10 cellular contexts compared by ENCODE assay signal in genomic region chr11:17298302-17298701, GRCh38. TPM values are rescaled to one million over a fixed set of nuclear protein-coding genes. Genes with fewer than 3 reads are reported as not detected.
DNase-seq lines count a peak whose midpoint lies in the region; ATAC-seq and TF ChIP-seq lines count a peak whose summit lies in the region.
"Had no signal": no experiment of that assay in that cellular context is flagged by ENCODE, and none has a peak within 500 bp of the region (broad histone marks: within the 10 kb centered on the region; RNA-seq: fewer than 3 reads in every experiment).

No MANE protein-coding gene starts in this region.

- no peak overlapping the region for H2BK120ac ChIP-seq in IMR-90 (ENCODE audit: low read depth, low read length)

- no peak overlapping the region for H3K4ac ChIP-seq in IMR-90 (ENCODE audit: low read depth, low read length)

- WGBS in IMR-90 (ENCODE audit: extremely low coverage in 2 of 2, insufficient read length in 1 of 2), 2 experiments = no CpG with 5 or more reads among the region's 5 CpGs

- peaks cover 13% of the 10 kb centered on the region for H3K4me1 Mint-ChIP-seq in chondrocyte (ENCODE audit: low read depth)

- TF ChIP-seq CTCF in IMR-90 (conservative IDR thresholded peaks at IDR 0.05; ENCODE audit: low read depth, low read length) (no peak), chondrocyte (IDR thresholded peaks at IDR 0.05) (no peak)

- no peak overlapping the region for H3K4me3 ChIP-seq in IMR-90 (ENCODE audit: insufficient read depth, low read depth, low read length)

- H3K4me1 ChIP-seq in IMR-90 (ENCODE audit: control insufficient read depth, insufficient read depth, low read length) = peaks cover 3% of the 10 kb centered on the region

- H2AFZ ChIP-seq in IMR-90 (replicated peaks; ENCODE audit: low read length, poor library complexity) = no peak overlapping the region

- no peaks in the 10 kb centered on the region for H3K27me3 Mint-ChIP-seq in chondrocyte (ENCODE audit: low read depth)

- H3K56ac ChIP-seq in IMR-90 (ENCODE audit: extremely low read depth, insufficient read depth, low read length) = no peak overlapping the region

- H3K36me3 Mint-ChIP-seq in chondrocyte (ENCODE audit: low read depth) = peaks cover 10% of the 10 kb centered on the region

- intact Hi-C loops in IMR-90 (cut with micrococcal nuclease) (no loop called here), cardiac septum (cut with DNase I) (no loop called here)

- peaks cover 2% of the 10 kb centered on the region for H3K9me1 ChIP-seq in IMR-90 (ENCODE audit: insufficient read depth, low read length)

- in situ Hi-C loops in IMR-90 (cut with MboI; ENCODE audit: low sequenced_read_pairs) = no loop called here

- H4K8ac ChIP-seq in IMR-90 (ENCODE audit: low read depth in 2 of 2, low read length in 2 of 2) = no peak overlapping the region

- no peak overlapping the region for H3K4me2 ChIP-seq in IMR-90 (ENCODE audit: low read depth, low read length)

- no peak for TF ChIP-seq RAD21 in IMR-90 (IDR thresholded peaks at IDR 0.05; ENCODE audit: low read length)

- no peak for TF ChIP-seq POLR2A in IMR-90 (IDR thresholded peaks at IDR 0.05; ENCODE audit: low read depth, low read length)

- no peak overlapping the region for H3K14ac ChIP-seq in IMR-90 (replicated peaks; ENCODE audit: low read depth, low read length)

- dilution Hi-C loops in IMR-90 (cut with HindIII; ENCODE audit: low sequenced_read_pairs, unreplicated experiment) = no loop called here

- H4K5ac ChIP-seq in IMR-90 (ENCODE audit: low read depth, low read length) = no peak overlapping the region

- H2BK15ac ChIP-seq in IMR-90 (ENCODE audit: low read depth, low read length) = no peak overlapping the region

- no peak overlapping the region for H3K27ac Mint-ChIP-seq in chondrocyte (ENCODE audit: unreplicated experiment)

- POLR2A ChIA-PET in IMR-90 (lab: Charles Lee; ENCODE audit: unreplicated experiment) = no interaction called here

- no peak overlapping the region for H3K4me3 Mint-ChIP-seq in chondrocyte (ENCODE audit: unreplicated experiment)

- DNase-seq in activated CD4-positive, CD25-positive, alpha-beta regulatory T cell treated with anti-CD3 and anti-CD28 coated beads, Interleukin-2, amount 50 U/mL, for 72 hours = no peak
- DNase-seq in IMR-90 (peak; percentile 39), cardiac septum (ENCODE audit: low spot score) (no peak), chondrocyte (ENCODE audit: low spot score) (no peak)
- DNase-seq in stimulated activated CD4-positive, alpha-beta T cell treated with anti-CD3 and anti-CD28 coated beads, Interleukin-4, amount 100 ng/mL, for 24 hours = peak; percentile 70
- no peak for DNase-seq in activated effector memory CD4-positive, alpha-beta T cell treated with Interleukin-2 at 50 U/mL for 16 hours
- DNase-seq: 8988T, NCI-H526 had no signal

- no peak overlapping the region for H2BK20ac ChIP-seq in IMR-90 (ENCODE audit: low read depth, low read length)

- H3K23ac ChIP-seq in IMR-90 (ENCODE audit: low read depth, low read length) = no peak overlapping the region

- H3K27me3 ChIP-seq in IMR-90 (ENCODE audit: control insufficient read depth, insufficient read depth, low read length) = no peaks in the 10 kb centered on the region

- H4K20me1 ChIP-seq in IMR-90 (ENCODE audit: insufficient read depth, low read length) = no peaks in the 10 kb centered on the region

- CTCF ChIA-PET in IMR-90 (lab: Yijun Ruan, JAX) = no interaction called here

- peaks cover 6% of the 10 kb centered on the region for H3K36me3 ChIP-seq in IMR-90 (ENCODE audit: control insufficient read depth, insufficient read depth, low read length)

- H2AK9ac ChIP-seq in IMR-90 (replicated peaks; ENCODE audit: low read depth, low read length, poor library complexity) = no peak overlapping the region

- no peak overlapping the region for H3K18ac ChIP-seq in IMR-90 (ENCODE audit: low read depth, low read length)

- H4K91ac ChIP-seq in IMR-90 (ENCODE audit: insufficient read depth, low read depth, low read length) = no peak overlapping the region

- BruUV-seq in IMR-90 (replicated peaks; lab: Mats Ljungman, UMichigan) = no TSS peak

- peak; percentile 75 to 81 for ATAC-seq in activated CD4-positive, CD25-positive, alpha-beta regulatory T cell treated with anti-CD3 and anti-CD28 coated beads, Interleukin-2, amount 50 U/mL, for 24 hours
- ATAC-seq in HG02623 (IDR thresholded peaks at IDR 0.05; ENCODE audit: unreplicated experiment) = peak; percentile 73
- no peak for ATAC-seq in IMR-90 (ENCODE audit: low read depth)

- H3K9me3 ChIP-seq in IMR-90 (ENCODE audit: control insufficient read depth, insufficient read depth, low read length) = no peaks in the 10 kb centered on the region

- no peak overlapping the region for H2AK5ac ChIP-seq in IMR-90 (ENCODE audit: low read depth, low read length)

- no peak overlapping the region for H2BK5ac ChIP-seq in IMR-90 (ENCODE audit: low read depth, low read length, poor library complexity, severe bottlenecking)

- H3K9ac ChIP-seq in IMR-90 (ENCODE audit: low read depth, low read length) = no peak overlapping the region

- H3K27ac ChIP-seq in IMR-90 (ENCODE audit: insufficient read depth, low read length) = no peak overlapping the region

- H3K9me3 Mint-ChIP-seq in chondrocyte (ENCODE audit: low read depth) = no peaks in the 10 kb centered on the region

- no peaks in the 10 kb centered on the region; a peak in 1 of 4 replicates for H3K79me1 ChIP-seq in IMR-90 (ENCODE audit: low read depth in 1 of 2, low read length in 2 of 2)

TF ChIP-seq in IMR-90, 13 proteins besides CTCF, POLR2A, EP300 and RAD21:
- TF ChIP-seq RFX5 (IDR thresholded peaks at IDR 0.05; ENCODE audit: low read depth, low read length) = no peak
- no peak for TF ChIP-seq RCOR1 (IDR thresholded peaks at IDR 0.05; ENCODE audit: insufficient replicate concordance, low read length)
- no peak for TF ChIP-seq MAZ (IDR thresholded peaks at IDR 0.05; ENCODE audit: borderline replicate concordance, low read depth, low read length)
- no peak for TF ChIP-seq MAFK (IDR thresholded peaks at IDR 0.05; ENCODE audit: low read depth, low read length)
- TF ChIP-seq CHD1 (IDR thresholded peaks at IDR 0.05; ENCODE audit: low read depth, low read length) = no peak
- no peak for TF ChIP-seq FOS (IDR thresholded peaks at IDR 0.05; ENCODE audit: low read depth, low read length)
- TF ChIP-seq MXI1 (IDR thresholded peaks at IDR 0.05; ENCODE audit: borderline replicate concordance, low read depth, low read length) = no peak
- TF ChIP-seq ELK1 (IDR thresholded peaks at IDR 0.05; ENCODE audit: borderline replicate concordance, low read depth, low read length) = no peak
- no peak for TF ChIP-seq BHLHE40 (IDR thresholded peaks at IDR 0.05; ENCODE audit: low read depth, low read length)
- no peak for TF ChIP-seq NFE2L2 (IDR thresholded peaks at IDR 0.05; ENCODE audit: low read depth, low read length)
- TF ChIP-seq SMC3 (IDR thresholded peaks at IDR 0.05; ENCODE audit: low read depth, low read length) = no peak
- no peak for TF ChIP-seq CEBPB (IDR thresholded peaks at IDR 0.05; ENCODE audit: low read depth, low read length)
- no peak for TF ChIP-seq USF2 (IDR thresholded peaks at IDR 0.05; ENCODE audit: low read depth, low read length)

RNA-seq across cellular contexts. Expression of gene NUCB2, which starts 21.8 kb away (rescaled TPM):
- total RNA-seq in IMR-90 (2012; rRNA removed) (52.7 and 83.0 TPM in 2 replicates), cardiac septum (91.6 TPM), chondrocyte (133 to 231 TPM (median 134 TPM) in 3 replicates)
- polyA plus RNA-seq in IMR-90 (2012; rRNA removed) = 54.9 and 55.4 TPM in 2 replicates
- polyA plus RNA-seq in IMR-90 (2012; cell fraction: cytosol; rRNA removed) = 12.9 and 14.7 TPM in 2 replicates
- polyA plus RNA-seq in IMR-90 (2012; cell fraction: nucleus; rRNA removed; ENCODE audit: low replicate concordance) = 2.4 and 14.4 TPM in 2 replicates

RNA-seq across cellular contexts. Expression of gene NCR3LG1, which starts 53.3 kb away (rescaled TPM):
- total RNA-seq in IMR-90 (2012; rRNA removed) (3.9 and 4.1 TPM in 2 replicates), cardiac septum (2.0 TPM), chondrocyte (7.5 to 9.4 TPM (median 7.9 TPM) in 3 replicates)
- 1.5 and 1.7 TPM in 2 replicates for polyA plus RNA-seq in IMR-90 (2012; rRNA removed)
- 0.27 and 0.52 TPM in 2 replicates for polyA plus RNA-seq in IMR-90 (2012; cell fraction: cytosol; rRNA removed)
- polyA plus RNA-seq in IMR-90 (2012; cell fraction: nucleus; rRNA removed; ENCODE audit: low replicate concordance) = 1.6 and 8.6 TPM in 2 replicates

Comparison
In these comparisons a context has a peak if more than half of its experiments do, and no peak if none do; other contexts are left out.
1. DNase-seq: peak in IMR-90 (single experiment) and stimulated activated CD4-positive, alpha-beta T cell treated with anti-CD3 and anti-CD28 coated beads, Interleukin-4, amount 100 ng/mL, for 24 hours (single experiment); none in activated CD4-positive, CD25-positive, alpha-beta regulatory T cell treated with anti-CD3 and anti-CD28 coated beads, Interleukin-2, amount 50 U/mL, for 72 hours (single experiment), activated effector memory CD4-positive, alpha-beta T cell treated with Interleukin-2 at 50 U/mL for 16 hours (single experiment), cardiac septum (single experiment) and chondrocyte (single experiment).